Comparison of ENCODE assay signal across 18 cellular contexts in the genomic region with DNA sequence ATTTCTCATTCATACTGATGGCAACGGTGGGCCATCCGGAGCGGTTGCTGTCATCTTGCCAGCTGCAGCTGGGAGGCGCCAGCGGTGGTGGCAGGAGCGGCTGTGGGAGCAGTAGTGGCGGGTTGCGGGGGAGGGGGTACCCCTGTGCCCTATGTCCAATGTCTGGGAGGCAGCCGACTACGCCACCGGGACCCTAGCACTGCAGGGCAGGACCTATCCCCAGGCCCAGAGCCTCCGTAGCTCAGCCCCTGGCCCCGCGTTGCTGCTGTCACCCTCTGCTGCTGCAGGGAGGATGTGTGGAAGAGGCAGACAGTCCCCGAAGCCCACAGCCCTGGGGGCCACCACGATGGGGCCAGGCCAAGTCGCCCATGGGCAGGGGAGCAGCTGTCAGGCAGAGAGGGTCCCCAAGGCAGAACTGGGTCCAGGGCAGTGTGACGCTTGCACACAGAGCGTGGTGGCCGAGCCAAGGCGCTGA. TPM values are rescaled to one million over a fixed set of nuclear protein-coding genes. Genes with fewer than 3 reads are reported as not detected.
DNase-seq lines count a peak whose midpoint lies in the region; ATAC-seq, FAIRE-seq and TF ChIP-seq lines count a peak whose summit lies in the region.
"Had no signal": no experiment of that assay in that cellular context is flagged by ENCODE, and none has a peak within 500 bp of the region (broad histone marks: within the 10 kb centered on the region; RNA-seq: fewer than 3 reads in every experiment).

No MANE protein-coding gene starts in this region.

- no peak for TF ChIP-seq POLR2A in HepG2 (IDR thresholded peaks at IDR 0.05; ENCODE audit: insufficient read depth in 1 of 2, low read depth in 2 of 2, low read length in 2 of 2)

- TF ChIP-seq CTCF in H9 (conservative IDR thresholded peaks at IDR 0.05) (peak; percentile 54), chondrocyte (IDR thresholded peaks at IDR 0.05) (no peak), HepG2 (CRISPR knock-in tag; IDR thresholded peaks at IDR 0.05) (no peak), upper lobe of right lung (IDR thresholded peaks at IDR 0.05) (no peak), GM10248 (IDR thresholded peaks at IDR 0.05; ENCODE audit: control extremely low read depth, extremely low read depth, low read depth, missing control alignments) (no peak)

- H3K18ac ChIP-seq in H9 (ENCODE audit: insufficient read length, low read depth, low read length), result no peak overlapping the region

- CTCF ChIA-PET in HepG2 (lab: Yijun Ruan, JAX; ENCODE audit: low intra/inter-chr PET ratio, low total read pairs), result no interaction called here
- CTCF ChIA-PET in GM10248 (lab: Yijun Ruan, JAX), result interaction anchor here (2.0 kb wide), 1 partner anchor 8 kb away, joined by 13 read pairs; no protein-coding TSS in a partner anchor

- no peak for FAIRE-seq in HepG2 (lab: Jason Lieb, UNC)
- no peak for FAIRE-seq in GM19239 (lab: Jason Lieb, UNC)
- FAIRE-seq: G401.6 had no signal

- H3K27me3 ChIP-seq in H9 (ENCODE audit: insufficient read depth, low read length) (no peaks in the 10 kb centered on the region), HepG2 (ENCODE audit: control insufficient read depth in 1 of 2, insufficient read depth in 2 of 2, low read length in 2 of 2) (no peaks in the 10 kb centered on the region), upper lobe of right lung (no peaks in the 10 kb centered on the region)
- H3K27me3 ChIP-seq: SJCRH30 had no signal

- TF ChIP-seq RAD21 in HepG2 (CRISPR knock-in tag; IDR thresholded peaks at IDR 0.05), result no peak

- H3K36me3 Mint-ChIP-seq in H9 (ENCODE audit: insufficient read depth in 1 of 3, low read depth in 3 of 3) (no peaks in the 10 kb centered on the region), chondrocyte (ENCODE audit: low read depth) (no peaks in the 10 kb centered on the region)
- H3K36me3 Mint-ChIP-seq: IgD-negative memory B cell had no signal

- DNase-seq in H9, result peak; percentile 65
- peak; percentile 86 for DNase-seq in chondrocyte (ENCODE audit: low spot score)
- no peak for DNase-seq in HepG2 (ENCODE audit: low spot score)
- no peak for DNase-seq in upper lobe of right lung
- DNase-seq in NCI-H748 treated with DMSO at 0.1 percent for 48 hours (lab: John Stamatoyannopoulos, UW), result no peak
- no peak for DNase-seq in GM10248 (ENCODE audit: extremely low spot score)
- no peak for DNase-seq in GM19239 (ENCODE audit: insufficient read length, low spot score)
- DNase-seq: GM23248, HFFc6, Karpas-422, NCI-H1417 treated with DMSO at 0.1 percent for 48 hours, NCI-H187 treated with DMSO at 0.1 percent for 48 hours, NCI-H226, SJCRH30 had no signal

- intact Hi-C loops in HepG2 (cut with micrococcal nuclease; ENCODE audit: unreplicated experiment) (no loop called here), upper lobe of right lung (cut with DNase I) (no loop called here)

- H2AFZ ChIP-seq in H9 (ENCODE audit: low read length), result no peak overlapping the region
- H2AFZ ChIP-seq in HepG2 (ENCODE audit: low read length), result no peak overlapping the region
- H2AFZ ChIP-seq: GM23248 had no signal

- no CpG with 5 or more reads among the region's 21 CpGs for WGBS in H9 (ENCODE audit: extremely low coverage, insufficient read length, low lambda C conversion rate)
- WGBS in HepG2 (ENCODE audit: low lambda C conversion rate), result 94% methylated on average over 15 of the region's 21 CpGs

- ATAC-seq in HepG2 (no peak), upper lobe of right lung (peak; percentile 47)

- no peak overlapping the region for H4K5ac ChIP-seq in H9 (ENCODE audit: insufficient read length, low read depth, low read length)

- H4K91ac ChIP-seq in H9 (ENCODE audit: insufficient read length, low read depth, low read length), result no peak overlapping the region

- H3K27ac ChIP-seq in H9 (ENCODE audit: insufficient read length, low read depth, low read length) (no peak overlapping the region), HepG2 (ENCODE audit: extremely low read length, insufficient read depth, low read length) (no peak overlapping the region), upper lobe of right lung (no peak overlapping the region)
- H3K27ac ChIP-seq: C4-2B, GM23248, SJCRH30 had no signal

- BruUV-seq in HepG2 (replicated peaks; lab: Mats Ljungman, UMichigan), result no TSS peak

- no peak overlapping the region for H2BK20ac ChIP-seq in H9 (ENCODE audit: low read depth, low read length, poor library complexity, severe bottlenecking)

- H3K4me3 Mint-ChIP-seq in H9 (no peak overlapping the region), chondrocyte (ENCODE audit: unreplicated experiment) (no peak overlapping the region)
- H3K4me3 Mint-ChIP-seq: HFFc6, IgD-negative memory B cell had no signal

- H3K27me3 Mint-ChIP-seq in H9 (ENCODE audit: low read depth) (peaks cover 5% of the 10 kb centered on the region; the same call in 1 of the 2 replicates), chondrocyte (ENCODE audit: low read depth) (peaks cover 2% of the 10 kb centered on the region)

- H3K4me1 Mint-ChIP-seq in H9, result 0 out of 4 replicates have a peak, but pooled peaks cover 0 to 2% of the 10 kb centered on the region in 2 experiments
- H3K4me1 Mint-ChIP-seq in chondrocyte (ENCODE audit: low read depth), result peaks cover 5% of the 10 kb centered on the region
- H3K4me1 Mint-ChIP-seq: IgD-negative memory B cell had no signal

- H3K9me3 ChIP-seq in H9 (ENCODE audit: control insufficient read depth, low read depth, low read length) (no peaks in the 10 kb centered on the region), HepG2 (ENCODE audit: low read length) (no peaks in the 10 kb centered on the region), upper lobe of right lung (no peaks in the 10 kb centered on the region)
- H3K9me3 ChIP-seq: SJCRH30 had no signal

- no peak overlapping the region for H4K8ac ChIP-seq in H9 (replicated peaks; ENCODE audit: insufficient read length, low read depth, low read length)

- no peak overlapping the region for H3K4ac ChIP-seq in H9 (ENCODE audit: low read depth, low read length)

- H3K27ac Mint-ChIP-seq in H9 (peak overlapping the region in 1 of 3 experiments; percentile 85; a peak in 1 of 7 replicates), chondrocyte (ENCODE audit: unreplicated experiment) (no peak overlapping the region)
- H3K27ac Mint-ChIP-seq: HFFc6, IgD-negative memory B cell had no signal

- POLR2A ChIA-PET in HepG2 (lab: Yijun Ruan, JAX) (no interaction called here), GM10248 (lab: Yijun Ruan, JAX) (no interaction called here)

- in situ Hi-C loops in HepG2 (cut with HindIII; ENCODE audit: extremely low pct_ligation_motif_present, low pct_unique_long_range_greater_than_20kb), result no loop called here

- no peaks in the 10 kb centered on the region for H3K36me3 ChIP-seq in HepG2 (replicated peaks in 1 of 2; ENCODE audit: control insufficient read depth in 1 of 2, insufficient read depth in 2 of 2, low read length in 2 of 2)
- no peaks in the 10 kb centered on the region for H3K36me3 ChIP-seq in upper lobe of right lung
- H3K36me3 ChIP-seq: SJCRH30 had no signal

- H2AK5ac ChIP-seq in H9 (ENCODE audit: insufficient read length, low read length), result no peak overlapping the region

- no peak overlapping the region for H3K56ac ChIP-seq in H9 (ENCODE audit: insufficient read length, low read depth, low read length)

- H3K4me2 ChIP-seq in H9 (ENCODE audit: insufficient read depth, insufficient read length, low read length) (no peak overlapping the region), HepG2 (ENCODE audit: low read depth, low read length) (no peak overlapping the region)

- H3T11ph ChIP-seq in H9 (ENCODE audit: low read length), result no peak overlapping the region

- H3K9ac ChIP-seq in H9 (ENCODE audit: extremely low read depth, insufficient read length, low read length) (no peak overlapping the region), HepG2 (ENCODE audit: insufficient read depth, low read depth, low read length) (no peak overlapping the region)
- H3K9ac ChIP-seq: GM23248 had no signal

- H2BK12ac ChIP-seq in H9 (ENCODE audit: insufficient read length, low read depth, low read length), result no peak overlapping the region

- H4K20me1 ChIP-seq in H9 (ENCODE audit: control insufficient read depth, insufficient read depth, insufficient read length) (no peaks in the 10 kb centered on the region), HepG2 (ENCODE audit: insufficient read depth, low read length) (no peaks in the 10 kb centered on the region)

- no peak overlapping the region for H3K23ac ChIP-seq in H9 (ENCODE audit: insufficient read length, low read depth, low read length)

- no peak overlapping the region for H2BK15ac ChIP-seq in H9 (ENCODE audit: low read depth, low read length)

- no peak overlapping the region for H2BK5ac ChIP-seq in H9 (ENCODE audit: insufficient read length, low read length)

- H3K4me3 ChIP-seq in HepG2 (replicated peaks in 1 of 3; ENCODE audit: insufficient read depth in 1 of 3, low read depth in 2 of 3, low read length in 3 of 3), result no peak overlapping the region
- no peak overlapping the region for H3K4me3 ChIP-seq in upper lobe of right lung
- H3K4me3 ChIP-seq: GM23248, SJCRH30 had no signal

- H3K9me3 Mint-ChIP-seq in H9 (no peaks in the 10 kb centered on the region; a peak in 1 of 5 replicates), chondrocyte (ENCODE audit: low read depth) (no peaks in the 10 kb centered on the region)
- H3K9me3 Mint-ChIP-seq: HFFc6, IgD-negative memory B cell had no signal

- no peaks in the 10 kb centered on the region for H3K23me2 ChIP-seq in H9 (ENCODE audit: insufficient read length, low read depth, low read length, poor library complexity, severe bottlenecking)

- no peaks in the 10 kb centered on the region for H3K4me1 ChIP-seq in H9 (ENCODE audit: insufficient read depth, low read length)
- peaks cover 18% of the 10 kb centered on the region for H3K4me1 ChIP-seq in HepG2 (ENCODE audit: insufficient read depth, low read length)
- H3K4me1 ChIP-seq in upper lobe of right lung, result no peaks in the 10 kb centered on the region

- H3K79me1 ChIP-seq in H9 (ENCODE audit: insufficient read depth, low read depth, low read length, poor library complexity, severe bottlenecking), result no peaks in the 10 kb centered on the region

- no peaks in the 10 kb centered on the region for H3K79me2 ChIP-seq in H9 (ENCODE audit: insufficient read depth, low read length)
- H3K79me2 ChIP-seq in HepG2 (ENCODE audit: insufficient read depth, low read length), result no peaks in the 10 kb centered on the region

- no peak overlapping the region for H2BK120ac ChIP-seq in H9 (ENCODE audit: low read depth, low read length, poor library complexity, severe bottlenecking)

- TF ChIP-seq EP300 in HepG2 (IDR thresholded peaks at IDR 0.05; ENCODE audit: low read depth in 2 of 2, low read length in 2 of 2), result no peak
- TF ChIP-seq EP300 in HepG2 (CRISPR knock-in tag; IDR thresholded peaks at IDR 0.05; ENCODE audit: borderline replicate concordance), result no peak

- no peak overlapping the region for H3K14ac ChIP-seq in H9 (ENCODE audit: insufficient read depth, low read length)

RNA-seq across cellular contexts. Expression of a gene that starts 10.0 kb away (rescaled TPM):
- total RNA-seq in H9 (2021) (13.2 and 15.5 TPM in 2 replicates), chondrocyte (13.5 to 16.0 TPM (median 15.7 TPM) in 3 replicates), HepG2 (2016; rRNA removed; fragmentation: Illumina TruSeq; extraction: Trizol) (418 and 788 TPM in 2 replicates), upper lobe of right lung (45.4 TPM)
- total RNA-seq in HepG2 (2016; cell fraction: cytosol; rRNA removed; fragmentation: Illumina TruSeq; extraction: Trizol; ENCODE audit: low read depth), result 44.1 and 44.9 TPM in 2 replicates
- total RNA-seq in HepG2 (2016; cell fraction: insoluble cytoplasmic fraction; rRNA removed; fragmentation: Illumina TruSeq; extraction: Trizol), result 406 and 814 TPM in 2 replicates
- 68.4 and 71.3 TPM in 2 replicates for total RNA-seq in HepG2 (2016; cell fraction: membrane; rRNA removed; fragmentation: Illumina TruSeq; extraction: Trizol)
- 642 and 705 TPM in 2 replicates for total RNA-seq in HepG2 (2016; cell fraction: nucleus; rRNA removed; fragmentation: Illumina TruSeq; extraction: Trizol)
- 258 and 682 TPM in 2 replicates for polyA plus RNA-seq in HepG2 (2011; rRNA removed)
- polyA plus RNA-seq in HepG2 (2011; cell fraction: cytosol; rRNA removed), result 285 and 477 TPM in 2 replicates
- 82.2 and 146 TPM in 2 replicates for polyA plus RNA-seq in HepG2 (2011; cell fraction: nucleus; rRNA removed)
- polyA plus RNA-seq in HepG2 (2012), result 66.0 and 113 TPM in 2 replicates
- 58.0 and 61.3 TPM in 2 replicates for polyA plus RNA-seq in HepG2 (2016; cell fraction: cytosol; fragmentation: Illumina TruSeq; extraction: Trizol; ENCODE audit: low read depth)
- 480 and 506 TPM in 2 replicates for polyA plus RNA-seq in HepG2 (2016; cell fraction: insoluble cytoplasmic fraction; fragmentation: Illumina TruSeq; extraction: Trizol; ENCODE audit: low read depth)
- polyA plus RNA-seq in HepG2 (2016; cell fraction: membrane; fragmentation: Illumina TruSeq; extraction: Trizol; ENCODE audit: low read depth), result 68.7 and 70.1 TPM in 2 replicates
- 1,156 and 1,237 TPM in 2 replicates for polyA plus RNA-seq in HepG2 (2016; cell fraction: nucleus; fragmentation: Illumina TruSeq; extraction: Trizol; ENCODE audit: insufficient read depth, low read depth)
- polyA minus RNA-seq in HepG2 (2011; rRNA and poly(A)+ RNA removed; ENCODE audit: low replicate concordance), result 457 TPM in 1 of 2 replicates, not detected in the other
- polyA minus RNA-seq in HepG2 (2011; cell fraction: cytosol; rRNA and poly(A)+ RNA removed), result 146 and 227 TPM in 2 replicates
- polyA minus RNA-seq in HepG2 (2011; cell fraction: nucleus; rRNA and poly(A)+ RNA removed), result 50.8 and 72.7 TPM in 2 replicates
- total RNA-seq: MCF 10A had no signal
- polyA plus RNA-seq: IgD-negative memory B cell had no signal

RNA-seq across cellular contexts. Expression of a gene that starts 41.9 kb away (rescaled TPM):
- total RNA-seq in H9 (2021) (35.7 and 38.4 TPM in 2 replicates), chondrocyte (69.7 to 71.7 TPM (median 69.8 TPM) in 3 replicates), HepG2 (2016; rRNA removed; fragmentation: Illumina TruSeq; extraction: Trizol) (4.6 and 9.1 TPM in 2 replicates), upper lobe of right lung (37.8 TPM)
- total RNA-seq in HepG2 (2016; cell fraction: cytosol; rRNA removed; fragmentation: Illumina TruSeq; extraction: Trizol; ENCODE audit: low read depth), result 7.4 TPM in 2 replicates
- 5.6 and 10.8 TPM in 2 replicates for total RNA-seq in HepG2 (2016; cell fraction: insoluble cytoplasmic fraction; rRNA removed; fragmentation: Illumina TruSeq; extraction: Trizol)
- 3.7 and 5.3 TPM in 2 replicates for total RNA-seq in HepG2 (2016; cell fraction: membrane; rRNA removed; fragmentation: Illumina TruSeq; extraction: Trizol)
- total RNA-seq in HepG2 (2016; cell fraction: nucleus; rRNA removed; fragmentation: Illumina TruSeq; extraction: Trizol), result 16.9 and 18.7 TPM in 2 replicates
- polyA plus RNA-seq in HepG2 (2011; rRNA removed), result 5.3 and 5.6 TPM in 2 replicates
- polyA plus RNA-seq in HepG2 (2011; cell fraction: cytosol; rRNA removed), result 1.5 and 2.1 TPM in 2 replicates
- polyA plus RNA-seq in HepG2 (2011; cell fraction: nucleus; rRNA removed), result 10.9 and 16.0 TPM in 2 replicates
- polyA plus RNA-seq in HepG2 (2012), result 2.9 and 3.0 TPM in 2 replicates
- polyA plus RNA-seq in HepG2 (2016; cell fraction: cytosol; fragmentation: Illumina TruSeq; extraction: Trizol; ENCODE audit: low read depth), result 0.50 and 0.62 TPM in 2 replicates
- 3.5 and 3.6 TPM in 2 replicates for polyA plus RNA-seq in HepG2 (2016; cell fraction: insoluble cytoplasmic fraction; fragmentation: Illumina TruSeq; extraction: Trizol; ENCODE audit: low read depth)
- 1.1 and 1.4 TPM in 2 replicates for polyA plus RNA-seq in HepG2 (2016; cell fraction: membrane; fragmentation: Illumina TruSeq; extraction: Trizol; ENCODE audit: low read depth)
- 28.6 and 32.6 TPM in 2 replicates for polyA plus RNA-seq in HepG2 (2016; cell fraction: nucleus; fragmentation: Illumina TruSeq; extraction: Trizol; ENCODE audit: insufficient read depth, low read depth)
- 8.0 and 11.0 TPM in 2 replicates for polyA minus RNA-seq in HepG2 (2011; rRNA and poly(A)+ RNA removed; ENCODE audit: low replicate concordance)
- polyA minus RNA-seq in HepG2 (2011; cell fraction: cytosol; rRNA and poly(A)+ RNA removed), result 2.7 and 4.8 TPM in 2 replicates
- 24.5 and 25.1 TPM in 2 replicates for polyA minus RNA-seq in HepG2 (2011; cell fraction: nucleus; rRNA and poly(A)+ RNA removed)

Comparison
In these comparisons a context has a peak if more than half of its experiments do, and no peak if none do; other contexts are left out.
1. DNase-seq: peak in H9 (single experiment) and chondrocyte (single experiment); none in HepG2 (single experiment), upper lobe of right lung (single experiment), NCI-H748 treated with DMSO at 0.1 percent for 48 hours (single experiment), GM10248 (single experiment) and GM19239 (single experiment).